ENCODE assay signal across 31 cellular contexts in the genomic region with DNA sequence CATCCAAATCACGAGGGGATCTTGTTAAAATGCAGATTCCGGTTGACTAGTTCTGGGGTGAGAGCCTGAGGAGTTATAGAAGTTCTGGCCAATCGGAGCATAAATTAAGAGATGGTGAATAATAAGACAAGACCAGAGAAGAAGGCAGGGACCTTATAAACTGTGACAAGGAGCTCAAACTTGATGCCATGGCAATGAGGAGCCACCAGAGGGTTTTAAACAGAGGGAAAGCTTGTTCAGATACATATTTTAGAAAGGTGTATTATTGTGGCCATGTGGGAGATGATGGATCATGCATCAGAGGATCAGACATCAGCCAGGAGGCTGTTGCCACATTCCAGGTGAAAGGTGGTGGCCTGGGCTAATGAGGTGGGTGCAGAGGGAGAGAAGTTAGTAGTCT. TPM values are rescaled to one million over a fixed set of nuclear protein-coding genes. Genes with fewer than 3 reads are reported as not detected.
"Had no signal": no experiment of that assay in that cellular context is flagged by ENCODE, and none has a peak within 500 bp of the region (broad histone marks: within the 10 kb centered on the region; RNA-seq: fewer than 3 reads in every experiment).

No MANE protein-coding gene starts in this region.

- DNase-seq: dermis blood vessel endothelial cell; dorsolateral prefrontal cortex; effector CD4-positive, alpha-beta T cell; effector memory CD4-positive, alpha-beta T cell; erythroblast; esophagus squamous epithelium; foreskin fibroblast; foreskin melanocyte; gastrocnemius medialis; glutamatergic neuron; head of caudate nucleus; heart right ventricle; hippocampal formation; left cardiac atrium; left lung; left ventricle myocardium superior; lower lobe of right lung; mesenchymal stem cell; mucosa of descending colon; naive B cell; naive thymus-derived CD8-positive, alpha-beta T cell had no signal

- H3K27ac ChIP-seq: coronary artery, dorsolateral prefrontal cortex, epithelial cell of prostate, esophagus squamous epithelium, gastrocnemius medialis, heart right ventricle, left lung, lower lobe of right lung had no signal

- ATAC-seq: esophagus mucosa; gastrocnemius medialis; heart right ventricle; left cardiac atrium; left lung; left ventricle myocardium superior; lower lobe of right lung; mucosa of descending colon; naive thymus-derived CD8-positive, alpha-beta T cell had no signal

- H3K9me3 ChIP-seq: esophagus squamous epithelium, gastrocnemius medialis, heart right ventricle, left lung, lower lobe of right lung, mucosa of descending colon had no signal

- H3K4me1 ChIP-seq: esophagus squamous epithelium, gastrocnemius medialis, heart right ventricle, left lung, lower lobe of right lung had no signal

- H3K36me3 ChIP-seq: esophagus squamous epithelium, gastrocnemius medialis, heart right ventricle, left lung, lower lobe of right lung had no signal

- H3K4me3 ChIP-seq: coronary artery, dorsolateral prefrontal cortex, esophagus squamous epithelium, gastrocnemius medialis, heart right ventricle, left lung, lower lobe of right lung, mucosa of descending colon had no signal

RNA-seq across cellular contexts. Expression of gene TLX1, which starts 29.6 kb away (rescaled TPM):
- total RNA-seq: dermis blood vessel endothelial cell; dorsolateral prefrontal cortex; esophagus mucosa; esophagus squamous epithelium; gastrocnemius medialis; glomerular endothelial cell; kidney epithelial cell; left lung; left ventricle myocardium superior; lower lobe of right lung; lung microvascular endothelial cell; mesenteric fat pad; mesothelial cell of epicardium; myocyte; naive thymus-derived CD8-positive, alpha-beta T cell had no signal
- polyA plus RNA-seq: keratinocyte; naive thymus-derived CD8-positive, alpha-beta T cell had no signal

RNA-seq across cellular contexts. Expression of gene KAZALD1, which starts 39.7 kb away (rescaled TPM):
- total RNA-seq: naive thymus-derived CD8-positive, alpha-beta T cell had no signal
- polyA plus RNA-seq: naive thymus-derived CD8-positive, alpha-beta T cell had no signal
